In genomic region chr2:47402805-47403691, GRCh38 we compare ENCODE assay signal across 8 cellular contexts. TPM values are rescaled to one million over a fixed set of nuclear protein-coding genes. Genes with fewer than 3 reads are reported as not detected.
A peak's percentile ranks its signal among the peaks of the same experiment; 100 is the strongest.
DNase-seq lines count a peak whose midpoint lies in the region; ATAC-seq lines count a peak whose summit lies in the region.

TSS of gene MSH2 (plus strand) at chr2:47403156. CDS start at chr2:47403192, 36 bp downstream.

- POLR2A ChIA-PET in activated CD4-positive, alpha-beta T cell treated with anti-CD3 and anti-CD28 coated beads, Interleukin-2, amount 10 ng/mL, durations not matched to agents 7 days and 5 days (lab: Charles Lee) = interaction anchor here (0.6 to 0.8 kb wide), 2 partner anchors 80 to 89 kb away, joined by 3 read pairs; no protein-coding TSS in a partner anchor

- H3K27me3 Mint-ChIP-seq in activated CD4-positive, alpha-beta T cell treated with anti-CD3 and anti-CD28 coated beads, Interleukin-2, amount 10 ng/mL, durations not matched to agents 7 days and 5 days = no peaks in the 10 kb centered on the region

- ATAC-seq in GM19372 (IDR thresholded peaks at IDR 0.05; ENCODE audit: low read depth, unreplicated experiment) (peak; percentile 78), HG03521 (IDR thresholded peaks at IDR 0.05; ENCODE audit: unreplicated experiment) (peak; percentile 93)

- peak within 1 kb of the TSS; percentile 95 for H3K27ac Mint-ChIP-seq in activated CD4-positive, alpha-beta T cell treated with anti-CD3 and anti-CD28 coated beads, Interleukin-2, amount 10 ng/mL, durations not matched to agents 7 days and 5 days

- DNase-seq in C1 segment of cervical spinal cord (lab: John Stamatoyannopoulos, UW) (peak; percentile 41 to 94 (median 88)), NCI-H748 (lab: John Stamatoyannopoulos, UW; ENCODE audit: unreplicated experiment) (peak; percentile 99), cortex of kidney (lab: John Stamatoyannopoulos, UW) (peak; percentile 88), left kidney (ENCODE audit: low read depth, low spot score) (peak; percentile 98)
- DNase-seq in activated CD4-positive, alpha-beta T cell treated with anti-CD3 and anti-CD28 coated beads, Interleukin-2, amount 10 ng/mL, durations not matched to agents 7 days and 5 days = peak; percentile 94
- DNase-seq in stimulated activated CD4-positive, alpha-beta T cell treated with anti-CD3 and anti-CD28 coated beads, Interleukin-1b, Interleukin-23, amount 100 ng/mL, for 48 hours = peak; percentile 95

- H3K4me1 Mint-ChIP-seq in activated CD4-positive, alpha-beta T cell treated with anti-CD3 and anti-CD28 coated beads, Interleukin-2, amount 10 ng/mL, durations not matched to agents 7 days and 5 days = peaks cover 41% of the 10 kb centered on the region

- peaks cover 3% of the 10 kb centered on the region for H3K9me3 Mint-ChIP-seq in activated CD4-positive, alpha-beta T cell treated with anti-CD3 and anti-CD28 coated beads, Interleukin-2, amount 10 ng/mL, durations not matched to agents 7 days and 5 days

- peak within 1 kb of the TSS; percentile 91 for H3K4me3 Mint-ChIP-seq in activated CD4-positive, alpha-beta T cell treated with anti-CD3 and anti-CD28 coated beads, Interleukin-2, amount 10 ng/mL, durations not matched to agents 7 days and 5 days

- H3K36me3 Mint-ChIP-seq in activated CD4-positive, alpha-beta T cell treated with anti-CD3 and anti-CD28 coated beads, Interleukin-2, amount 10 ng/mL, durations not matched to agents 7 days and 5 days (ENCODE audit: low read depth) = peaks cover 32% of the 10 kb centered on the region

- CTCF ChIA-PET in activated CD4-positive, alpha-beta T cell treated with anti-CD3 and anti-CD28 coated beads, Interleukin-2, amount 10 ng/mL, durations not matched to agents 7 days and 5 days (lab: Charles Lee) = interaction anchor here (0.5 to 1.9 kb wide), 7 partner anchors 9 to 1730 kb away, joined by 3 to 5 read pairs (median 5); no protein-coding TSS in a partner anchor

RNA-seq across cellular contexts. Expression of gene MSH2, which starts in this region (rescaled TPM):
- total RNA-seq in activated CD4-positive, alpha-beta T cell treated with anti-CD3 and anti-CD28 coated beads, Interleukin-2, amount 10 ng/mL, durations not matched to agents 7 days and 5 days = 10 to 100 TPM; 48.0 to 51.8 TPM

Comparison
In these comparisons a context has a peak if more than half of its experiments do, and no peak if none do; other contexts are left out.
1. Peak in every context shown above with its lines: DNase-seq and ATAC-seq.